Comparison of ENCODE assay signal across 9 cellular contexts in the genomic region with DNA sequence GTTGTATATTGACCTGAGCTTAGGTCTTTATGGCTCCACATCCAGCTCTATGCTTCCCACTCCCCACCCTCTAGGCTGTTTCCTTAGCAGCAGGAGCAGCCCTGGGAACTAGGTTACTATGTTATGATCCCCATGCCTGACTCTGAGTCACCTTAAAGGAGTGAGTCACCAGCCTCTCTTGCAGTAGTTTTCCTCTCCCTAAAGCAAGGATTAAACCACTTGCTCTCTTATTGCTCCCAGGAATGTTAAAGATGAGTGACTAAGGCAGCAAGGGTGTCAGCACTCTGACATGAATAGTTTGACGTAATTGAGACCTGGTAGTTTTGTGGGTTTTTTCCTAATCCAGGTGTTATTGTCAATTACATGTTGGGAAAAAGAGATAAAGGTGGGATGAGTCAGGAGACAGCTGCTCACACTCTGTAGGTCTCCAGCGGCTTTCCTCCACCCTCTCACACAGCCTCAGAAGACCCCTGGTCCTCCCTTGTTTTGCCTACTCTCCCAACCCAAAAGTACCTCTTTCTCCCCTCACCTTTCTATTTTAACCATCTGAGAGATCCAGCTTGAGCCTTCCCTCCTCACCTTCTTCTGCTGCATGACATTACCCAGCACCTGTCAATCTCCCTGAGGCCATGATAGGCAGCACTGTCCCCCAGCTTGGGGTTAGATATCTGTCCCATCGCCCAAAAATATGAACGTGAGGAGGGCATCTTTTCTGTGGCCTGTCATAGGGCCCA.
A peak's percentile ranks its signal among the peaks of the same experiment; 100 is the strongest.
DNase-seq lines count a peak whose midpoint lies in the region; ATAC-seq, FAIRE-seq and TF ChIP-seq lines count a peak whose summit lies in the region.
"Had no signal": no experiment of that assay in that cellular context is flagged by ENCODE, and none has a peak within 500 bp of the region (broad histone marks: within the 10 kb centered on the region; RNA-seq: fewer than 3 reads in every experiment).

No MANE protein-coding gene starts in this region.

- TF ChIP-seq CTCF in AG10803 (conservative IDR thresholded peaks at IDR 0.05; ENCODE audit: low read length), result no peak
- no peak for TF ChIP-seq CTCF in kidney (IDR thresholded peaks at IDR 0.05; ENCODE audit: borderline replicate concordance, extremely low read depth, insufficient read depth)

- peak overlapping the region; percentile 94 for H3K27ac ChIP-seq in mesodermal cell (ENCODE audit: low read depth, low read length, severe bottlenecking)
- no peak overlapping the region for H3K27ac ChIP-seq in kidney (ENCODE audit: low read depth in 2 of 2, low read length in 2 of 2)

- ATAC-seq in GM18505 (IDR thresholded peaks at IDR 0.05; ENCODE audit: unreplicated experiment), result no peak
- no peak for ATAC-seq in GM21423 (IDR thresholded peaks at IDR 0.05; ENCODE audit: unreplicated experiment)
- ATAC-seq in HG02981 (IDR thresholded peaks at IDR 0.05; ENCODE audit: unreplicated experiment), result no peak

- TF ChIP-seq POLR2A in GM18505 (IDR thresholded peaks at IDR 0.05; ENCODE audit: borderline replicate concordance, extremely low read depth, insufficient read depth, insufficient read length), result no peak

- 65 to 69% methylated on average over 4 of the region's 4 CpGs for WGBS in mesodermal cell (ENCODE audit: insufficient coverage in 2 of 2), 2 experiments

- FAIRE-seq in HTR-8/SVneo (lab: Jason Lieb, UNC) (peak; percentile 89), kidney (lab: Jason Lieb, UNC) (no peak)

- intact Hi-C loops in kidney (cut with DNase I), result no loop called here

- H3K4me1 ChIP-seq in mesodermal cell (ENCODE audit: control insufficient read depth, insufficient read depth, low read length, poor library complexity, severe bottlenecking) (peaks cover 19% of the 10 kb centered on the region), kidney (ENCODE audit: control insufficient read depth in 1 of 2, insufficient read depth in 1 of 2, low read depth in 1 of 2, low read length in 2 of 2) (no peaks in the 10 kb centered on the region)

- H3K4me3 ChIP-seq in AG10803 (ENCODE audit: low read length), result no peak overlapping the region
- no peak overlapping the region for H3K4me3 ChIP-seq in mesodermal cell (ENCODE audit: extremely low read depth, insufficient read depth, low read length, poor library complexity, severe bottlenecking)
- no peak overlapping the region for H3K4me3 ChIP-seq in kidney (ENCODE audit: low read length in 2 of 2)
- H3K4me3 ChIP-seq: GM12878 had no signal

- H3K9me3 ChIP-seq in mesodermal cell (ENCODE audit: control insufficient read depth, low read length) (peaks cover 13% of the 10 kb centered on the region), kidney (ENCODE audit: control insufficient read depth in 1 of 2, low read length in 2 of 2) (peaks cover 0 to 4% of the 10 kb centered on the region in 2 donors)

- H3K36me3 ChIP-seq in mesodermal cell (ENCODE audit: control insufficient read depth, insufficient read depth, low read length) (no peaks in the 10 kb centered on the region), kidney (ENCODE audit: control insufficient read depth in 1 of 2, insufficient read depth in 2 of 2, low read length in 2 of 2) (no peaks in the 10 kb centered on the region)

- no peak overlapping the region for H3K9ac ChIP-seq in kidney (ENCODE audit: low read length in 2 of 2)

- DNase-seq in AG10803 (ENCODE audit: low read depth) (peak; percentile 97), HTR-8/SVneo (ENCODE audit: insufficient read length, low spot score) (peak; percentile 87), cerebellar cortex (ENCODE audit: low spot score) (peak; percentile 81), kidney (no peak)
